8 cellular contexts compared by ENCODE assay signal in the genomic region with DNA sequence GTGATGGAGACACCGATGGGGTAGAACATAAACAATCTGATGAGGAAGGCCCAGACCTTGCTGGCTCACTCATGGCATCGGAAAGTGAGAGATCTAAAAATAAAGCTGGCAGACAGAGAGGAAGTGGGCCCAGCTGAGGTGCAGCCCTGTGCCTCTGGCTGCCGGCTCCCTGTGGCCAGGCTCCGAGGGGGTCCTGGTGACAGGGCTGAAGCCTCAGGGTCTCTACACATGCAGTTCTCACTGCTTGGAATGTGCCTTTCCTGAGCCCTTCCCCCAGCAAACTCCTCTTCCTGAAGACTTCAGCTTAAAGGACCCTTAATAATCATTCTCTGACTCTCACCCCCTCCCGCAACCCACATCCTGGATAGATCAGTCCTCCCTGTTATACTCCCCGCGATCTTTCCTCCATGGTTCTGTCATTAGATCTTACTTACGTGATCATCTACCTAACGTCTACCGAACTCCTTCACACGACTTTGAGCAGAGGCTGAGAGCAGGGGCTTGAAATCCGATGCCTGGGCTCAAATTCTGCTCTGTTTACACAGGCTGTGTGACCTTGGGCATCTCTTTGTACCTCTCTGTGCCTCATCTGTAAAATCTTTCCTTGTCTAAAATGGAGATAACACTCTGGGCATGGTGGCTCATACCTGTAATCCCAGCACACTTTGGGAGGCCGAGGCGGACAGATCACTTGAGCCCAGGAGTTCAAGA. TPM values are rescaled to one million over a fixed set of nuclear protein-coding genes. Genes with fewer than 3 reads are reported as not detected.
A peak's percentile ranks its signal among the peaks of the same experiment; 100 is the strongest.
DNase-seq lines count a peak whose midpoint lies in the region; ATAC-seq and TF ChIP-seq lines count a peak whose summit lies in the region.

No MANE protein-coding gene starts in this region.

- 53 to 72% (median 66%) methylated on average over 14 of the region's 14 CpGs for WGBS in stomach, 5 donors

- H3K4me3 ChIP-seq in foreskin fibroblast (ENCODE audit: low read depth in 1 of 2, low read length in 2 of 2) (no peak overlapping the region), stomach (no peak overlapping the region)

- peaks cover 7% of the 10 kb centered on the region for H3K27me3 Mint-ChIP-seq in central memory CD8-positive, alpha-beta T cell

- H3K4me3 Mint-ChIP-seq in central memory CD8-positive, alpha-beta T cell: peak overlapping the region; percentile 53

- ATAC-seq in GM18517 (IDR thresholded peaks at IDR 0.05; ENCODE audit: unreplicated experiment) (peak; percentile 61), HG03064 (IDR thresholded peaks at IDR 0.05; ENCODE audit: low read depth, unreplicated experiment) (peak; percentile 54)
- peak; percentile 93 for ATAC-seq in central memory CD8-positive, alpha-beta T cell (replicated peaks; ENCODE audit: extremely low read depth, poor library complexity, severe bottlenecking)

- no peak overlapping the region for H3K27ac ChIP-seq in stomach

- H3K4me1 Mint-ChIP-seq in central memory CD8-positive, alpha-beta T cell: peaks cover 29% of the 10 kb centered on the region

- H3K36me3 Mint-ChIP-seq in central memory CD8-positive, alpha-beta T cell (ENCODE audit: insufficient read depth): peaks cover 6% of the 10 kb centered on the region

- H3K27me3 ChIP-seq in stomach: no peaks in the 10 kb centered on the region

- H3K4me1 ChIP-seq in stomach: peaks cover 13 to 49% (median 30%) of the 10 kb centered on the region in 4 donors

- TF ChIP-seq CTCF in foreskin fibroblast (IDR thresholded peaks at IDR 0.05; ENCODE audit: low read depth, low read length) (no peak), stomach (IDR thresholded peaks at IDR 0.05) (no peak)

- no peaks in the 10 kb centered on the region for H3K9me3 Mint-ChIP-seq in central memory CD8-positive, alpha-beta T cell

- TF ChIP-seq EP300 in stomach (IDR thresholded peaks at IDR 0.05): no peak

- peak; percentile 75 for DNase-seq in UCSD-AML1 (lab: John Stamatoyannopoulos, UW; ENCODE audit: unreplicated experiment)
- peak; percentile 37 to 77 for DNase-seq in central memory CD8-positive, alpha-beta T cell (ENCODE audit: low spot score in 2 of 2)
- DNase-seq in stimulated activated CD8-positive, alpha-beta memory T cell treated with anti-CD3 and anti-CD28 coated beads, Interleukin-12 subunit alpha, Interleukin-12 subunit beta, amount 100 ng/mL, for 1 hour (ENCODE audit: low read depth): peak; percentile 47
- DNase-seq in foreskin fibroblast: no peak
- no peak for DNase-seq in stomach
- no peak for DNase-seq in mesenteric fat pad (ENCODE audit: low spot score)

- no peaks in the 10 kb centered on the region for H3K9me3 ChIP-seq in stomach

- no peaks in the 10 kb centered on the region for H3K36me3 ChIP-seq in stomach

- intact Hi-C loops in stomach (cut with DNase I; ENCODE audit: low total_unique reads): no loop called here

- no peak for TF ChIP-seq POLR2A in stomach (IDR thresholded peaks at IDR 0.05)

- H3K27ac Mint-ChIP-seq in central memory CD8-positive, alpha-beta T cell (ENCODE audit: low read depth): peak overlapping the region; percentile 89

RNA-seq across cellular contexts. Expression of a gene that starts 33.1 kb away (rescaled TPM):
- total RNA-seq in stomach: 1 to 10 TPM in 1 of 5 donors, under 1 TPM in 1, not detected in 3; 0.18 to 4.3 TPM
- polyA plus RNA-seq in stomach: under 1 TPM in 2 of 3 donors, not detected in 1; 0.03 to 0.19 TPM
- total RNA-seq in mesenteric fat pad: not detected

RNA-seq across cellular contexts. Expression of a gene that starts 54.5 kb away (rescaled TPM):
- total RNA-seq in stomach (10 to 100 TPM in 3 of 5 donors, 1 to 10 TPM in 2; 5.5 to 21.0 (median 11.6) TPM), mesenteric fat pad (8.7 TPM)
- polyA plus RNA-seq in stomach: 10 to 100 TPM in 1 of 3 donors, 1 to 10 TPM in 2; 8.2 to 17.4 (median 8.8) TPM

Comparison
In these comparisons a context has a peak if more than half of its experiments do, and no peak if none do; other contexts are left out.
1. DNase-seq: peak in UCSD-AML1 (single experiment), central memory CD8-positive, alpha-beta T cell (2 of 2) and stimulated activated CD8-positive, alpha-beta memory T cell treated with anti-CD3 and anti-CD28 coated beads, Interleukin-12 subunit alpha, Interleukin-12 subunit beta, amount 100 ng/mL, for 1 hour (single experiment); none in foreskin fibroblast (0 of 2), stomach (single experiment) and mesenteric fat pad (single experiment).
2. Peak in every context shown above with its lines, with median percentiles within 50 percentile points of each other: ATAC-seq.